In the genomic region with DNA sequence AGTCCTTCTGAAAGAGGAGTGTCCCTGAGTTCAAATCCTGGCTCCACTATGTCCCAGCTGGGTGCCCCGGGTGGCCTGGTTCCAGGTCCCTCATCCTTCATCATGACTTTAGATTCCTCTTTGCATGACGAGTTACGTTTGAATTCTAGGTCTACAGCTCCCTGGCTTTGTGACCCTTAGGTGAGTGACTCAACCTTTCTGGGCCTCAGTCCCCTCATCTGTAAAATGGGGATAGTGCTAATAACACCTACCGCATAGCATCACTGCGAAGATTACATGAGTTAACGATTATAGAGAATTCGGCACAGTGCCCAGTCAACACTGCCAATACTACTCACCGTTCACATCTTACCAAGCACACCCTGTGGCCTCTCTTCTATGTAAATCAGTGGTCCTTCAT, we compare ENCODE assay signal across 30 cellular contexts. TPM values are rescaled to one million over a fixed set of nuclear protein-coding genes. Genes with fewer than 3 reads are reported as not detected.
"Had no signal": no experiment of that assay in that cellular context is flagged by ENCODE, and none has a peak within 500 bp of the region (broad histone marks: within the 10 kb centered on the region; RNA-seq: fewer than 3 reads in every experiment).

No MANE protein-coding gene starts in this region.

- H3K9me3 ChIP-seq: suprapubic skin, testis, thoracic aorta, thyroid gland, tibial artery, tibial nerve, transverse colon, upper lobe of left lung, upper lobe of right lung, uterus, vagina had no signal

- H3K27ac ChIP-seq: stomach, suprapubic skin, testis, thoracic aorta, thyroid gland, tibial artery, tibial nerve, transverse colon, upper lobe of left lung, upper lobe of right lung, uterus, vagina had no signal

- H3K4me1 ChIP-seq: stomach, suprapubic skin, tibial artery, tibial nerve, transverse colon, upper lobe of right lung, uterus, vagina had no signal

- ATAC-seq: stimulated activated effector memory CD8-positive, alpha-beta T cell treated with anti-CD3 and anti-CD28 coated beads, Interleukin-12 subunit alpha, Interleukin-12 subunit beta, amount 100 ng/mL, for 72 hours; stimulated activated memory B cell treated with anti-CD40 and anti-IgM and Interleukin-4, amounts not matched to agents 10 μg/mL and 1 μg/mL and 100 μg/mL, for 72 hours; stimulated activated naive B cell treated with anti-CD40 and anti-IgM and Interleukin-4, amounts not matched to agents 10 μg/mL and 1 μg/mL and 100 μg/mL, for 72 hours; stimulated activated naive CD8-positive, alpha-beta T cell treated with anti-CD3 and anti-CD28 coated beads, Interleukin-15, amount 100 ng/mL, for 72 hours; stimulated activated naive CD8-positive, alpha-beta T cell treated with anti-CD3 and anti-CD28 coated beads, Interleukin-15, Interleukin-2, amounts not matched to agents 100 U/mL and 50 U/mL, for 24 hours; upper lobe of right lung had no signal

- H3K36me3 ChIP-seq: stomach, suprapubic skin, thoracic aorta, thyroid gland, tibial artery, tibial nerve, transverse colon, upper lobe of left lung, upper lobe of right lung, uterus, vagina had no signal

- H3K4me3 ChIP-seq: stomach, suprapubic skin, testis, thoracic aorta, thyroid gland, tibial artery, tibial nerve, transverse colon, upper lobe of left lung, upper lobe of right lung, uterus, vagina had no signal

- FAIRE-seq: urothelium cell line had no signal

- H3K27me3 ChIP-seq: testis, thyroid gland, upper lobe of left lung, upper lobe of right lung, uterus, vagina had no signal

- DNase-seq: stimulated activated CD4-positive, alpha-beta T cell treated with anti-CD3 and anti-CD28 coated beads, Interleukin-2, amount 100 ng/mL, for 48 hours; stimulated activated CD4-positive, alpha-beta T cell treated with anti-CD3 and anti-CD28 coated beads, Interleukin-4, amount 100 ng/mL, for 1 hour; stimulated activated CD4-positive, alpha-beta T cell treated with anti-CD3 and anti-CD28 coated beads, Interleukin-4, amount 100 ng/mL, for 24 hours; stimulated activated CD4-positive, alpha-beta T cell treated with anti-CD3 and anti-CD28 coated beads, Interleukin-4, amount 100 ng/mL, for 4 hours; stimulated activated CD8-positive, alpha-beta memory T cell treated with anti-CD3 and anti-CD28 coated beads, Interleukin-4, amount 100 ng/mL, for 48 hours; stimulated activated naive B cell treated with anti-CD40 and anti-IgM and Interleukin-4, amounts not matched to agents 10 μg/mL and 1 μg/mL and 100 μg/mL, for 72 hours; stimulated activated naive CD4-positive, alpha-beta T cell; stimulated activated naive CD4-positive, alpha-beta T cell treated with Interleukin-2 at 50 U/mL for 16 hours; stimulated activated naive CD8-positive, alpha-beta T cell treated with anti-CD3 and anti-CD28 coated beads, Interleukin-15, amount 100 ng/mL, for 72 hours; stimulated activated naive CD8-positive, alpha-beta T cell treated with anti-CD3 and anti-CD28 coated beads, Interleukin-15, Interleukin-2, amounts not matched to agents 100 U/mL and 50 U/mL, for 24 hours; stomach; substantia nigra; testis; thyroid gland; tibial artery; transverse colon; trophoblast cell; upper lobe of left lung; upper lobe of right lung; uterus had no signal

RNA-seq across cellular contexts. Expression of gene RSPO4, which starts 39.4 kb away (rescaled TPM):
- total RNA-seq: stomach, temporal lobe, thoracic aorta, transverse colon, ureter, urinary bladder, vagina had no signal

RNA-seq across cellular contexts. Expression of gene ANGPT4, which starts 46.5 kb away (rescaled TPM):
- total RNA-seq: temporal lobe had no signal
